Comparison of ENCODE assay signal across 12 cellular contexts in the genomic region with DNA sequence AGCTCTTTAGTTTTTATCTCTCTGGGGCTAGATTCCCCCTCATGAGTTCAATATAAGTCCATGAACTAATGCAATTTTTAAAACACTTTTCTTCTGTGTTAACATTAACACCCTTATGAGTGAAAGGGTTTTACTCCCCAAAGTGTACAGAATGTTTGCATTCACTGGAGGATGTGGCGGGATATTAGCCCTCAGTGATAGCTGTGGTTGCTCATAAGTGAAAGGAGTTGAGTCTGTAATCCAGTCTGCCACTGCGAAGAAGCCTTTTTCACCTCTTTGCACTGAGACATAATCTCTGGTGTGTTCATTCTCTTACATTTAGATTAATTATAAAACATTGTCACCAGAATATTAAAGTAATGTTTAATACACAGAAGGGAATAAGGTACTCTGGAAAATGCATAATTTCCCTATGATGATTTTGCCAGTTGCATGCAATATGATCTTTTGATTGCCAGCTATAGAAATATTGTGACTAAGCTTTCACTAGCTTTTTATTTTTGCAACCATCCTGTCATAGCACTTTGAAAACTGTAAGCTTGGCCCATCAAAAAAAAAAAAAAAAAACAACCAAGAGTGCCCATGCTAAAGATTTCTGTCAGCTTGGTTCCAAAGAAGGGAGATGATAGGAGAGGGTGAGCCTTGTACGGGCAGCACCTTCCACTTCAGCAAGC.
DNase-seq lines count a peak whose midpoint lies in the region; ATAC-seq, FAIRE-seq and TF ChIP-seq lines count a peak whose summit lies in the region.
"Had no signal": no experiment of that assay in that cellular context is flagged by ENCODE, and none has a peak within 500 bp of the region (broad histone marks: within the 10 kb centered on the region; RNA-seq: fewer than 3 reads in every experiment).

No MANE protein-coding gene starts in this region.

- no peak for ATAC-seq in heart left ventricle
- no peak for ATAC-seq in left ventricle myocardium superior
- ATAC-seq in HG02642 (IDR thresholded peaks at IDR 0.05; ENCODE audit: poor library complexity, unreplicated experiment) = peak; percentile 21
- ATAC-seq in stimulated activated memory B cell treated with anti-CD40 and anti-IgM and Interleukin-4, amounts not matched to agents 10 μg/mL and 1 μg/mL and 100 μg/mL, for 72 hours = peak; percentile 13

- intact Hi-C loops in heart left ventricle (cut with DNase I) = loop anchor here in 2 of 10 donors (5.0 to 10.0 kb wide), 2 partner anchors 42 to 55 kb away; no protein-coding TSS in a partner anchor
- intact Hi-C loops in left ventricle myocardium superior (cut with micrococcal nuclease) = no loop called here

- H3K27me3 Mint-ChIP-seq in stimulated activated memory B cell treated with anti-CD40 and anti-IgM and Interleukin-4, amounts not matched to agents 10 μg/mL and 1 μg/mL and 100 μg/mL, for 72 hours = no peaks in the 10 kb centered on the region
- H3K27me3 Mint-ChIP-seq: activated naive CD4-positive, alpha-beta T cell treated with anti-CD3 and anti-CD28 coated beads, Interleukin-2, amount 10 ng/mL, durations not matched to agents 7 days and 5 days had no signal

- H3K27ac ChIP-seq in heart left ventricle (peak overlapping the region in 9 of 12 donors; percentile 70 to 84 (median 76)), HL-60 (replicated peaks) (peak overlapping the region; percentile 70)
- H3K27ac ChIP-seq: breast epithelium had no signal

- peak overlapping the region; percentile 73 for H3K4me3 Mint-ChIP-seq in stimulated activated memory B cell treated with anti-CD40 and anti-IgM and Interleukin-4, amounts not matched to agents 10 μg/mL and 1 μg/mL and 100 μg/mL, for 72 hours
- H3K4me3 Mint-ChIP-seq: activated naive CD4-positive, alpha-beta T cell treated with anti-CD3 and anti-CD28 coated beads, Interleukin-2, amount 10 ng/mL, durations not matched to agents 7 days and 5 days; effector memory CD8-positive, alpha-beta T cell had no signal

- H3K36me3 Mint-ChIP-seq in stimulated activated memory B cell treated with anti-CD40 and anti-IgM and Interleukin-4, amounts not matched to agents 10 μg/mL and 1 μg/mL and 100 μg/mL, for 72 hours = no peaks in the 10 kb centered on the region
- H3K36me3 Mint-ChIP-seq: activated naive CD4-positive, alpha-beta T cell treated with anti-CD3 and anti-CD28 coated beads, Interleukin-2, amount 10 ng/mL, durations not matched to agents 7 days and 5 days had no signal

- H3K9me3 Mint-ChIP-seq in stimulated activated memory B cell treated with anti-CD40 and anti-IgM and Interleukin-4, amounts not matched to agents 10 μg/mL and 1 μg/mL and 100 μg/mL, for 72 hours = no peaks in the 10 kb centered on the region
- H3K9me3 Mint-ChIP-seq: activated naive CD4-positive, alpha-beta T cell treated with anti-CD3 and anti-CD28 coated beads, Interleukin-2, amount 10 ng/mL, durations not matched to agents 7 days and 5 days; effector memory CD8-positive, alpha-beta T cell had no signal

- TF ChIP-seq CTCF in heart left ventricle (IDR thresholded peaks at IDR 0.05) (no peak), HL-60 (IDR thresholded peaks at IDR 0.05; ENCODE audit: insufficient read depth, low read length) (no peak)

- no peaks in the 10 kb centered on the region for H3K9me3 ChIP-seq in heart left ventricle
- H3K9me3 ChIP-seq: breast epithelium had no signal

- peaks cover 0 to 29% (median 7%) of the 10 kb centered on the region in 12 donors for H3K4me1 ChIP-seq in heart left ventricle
- H3K4me1 ChIP-seq: breast epithelium had no signal

- peaks cover 89% of the 10 kb centered on the region for H3K4me1 Mint-ChIP-seq in stimulated activated memory B cell treated with anti-CD40 and anti-IgM and Interleukin-4, amounts not matched to agents 10 μg/mL and 1 μg/mL and 100 μg/mL, for 72 hours
- H3K4me1 Mint-ChIP-seq: activated naive CD4-positive, alpha-beta T cell treated with anti-CD3 and anti-CD28 coated beads, Interleukin-2, amount 10 ng/mL, durations not matched to agents 7 days and 5 days had no signal

- no peak for FAIRE-seq in RCC 7860 (lab: Jason Lieb, UNC)

- no peak overlapping the region for H3K4me3 ChIP-seq in heart left ventricle
- no peak overlapping the region for H3K4me3 ChIP-seq in HL-60 (replicated peaks; ENCODE audit: insufficient read depth, low read length)
- H3K4me3 ChIP-seq: breast epithelium, skin epidermis had no signal

- 82 to 96% (median 89%) methylated on average over 3 of the region's 3 CpGs for WGBS in heart left ventricle, 4 donors

- no peak for TF ChIP-seq POLR2A in heart left ventricle (IDR thresholded peaks at IDR 0.05)

- DNase-seq in heart left ventricle = no peak
- DNase-seq in left ventricle myocardium superior = no peak
- no peak for DNase-seq in HL-60 (ENCODE audit: low read depth in 1 of 2, low spot score in 1 of 2)
- DNase-seq in NCI-H128 (lab: John Stamatoyannopoulos, UW; ENCODE audit: unreplicated experiment) = no peak
- DNase-seq in RCC 7860 (ENCODE audit: low spot score) = no peak
- no peak for DNase-seq in HT-29 (ENCODE audit: low spot score)
- DNase-seq: activated naive CD4-positive, alpha-beta T cell treated with anti-CD3 and anti-CD28 coated beads, Interleukin-2, amount 10 ng/mL, durations not matched to agents 7 days and 5 days; effector memory CD8-positive, alpha-beta T cell had no signal

- H3K27me3 ChIP-seq in heart left ventricle (peaks cover 0 to 2% (median 0%) of the 10 kb centered on the region in 9 donors), HL-60 (ENCODE audit: insufficient read depth, poor library complexity, severe bottlenecking) (no peaks in the 10 kb centered on the region)
- H3K27me3 ChIP-seq: breast epithelium had no signal

- H3K27ac Mint-ChIP-seq in stimulated activated memory B cell treated with anti-CD40 and anti-IgM and Interleukin-4, amounts not matched to agents 10 μg/mL and 1 μg/mL and 100 μg/mL, for 72 hours = peak overlapping the region; percentile 97
- H3K27ac Mint-ChIP-seq: activated naive CD4-positive, alpha-beta T cell treated with anti-CD3 and anti-CD28 coated beads, Interleukin-2, amount 10 ng/mL, durations not matched to agents 7 days and 5 days; effector memory CD8-positive, alpha-beta T cell had no signal

- no peaks in the 10 kb centered on the region for H3K36me3 ChIP-seq in heart left ventricle
- H3K36me3 ChIP-seq: breast epithelium had no signal

Comparison
In these comparisons a context has a peak if more than half of its experiments do, and no peak if none do; other contexts are left out.
1. ATAC-seq: peak in HG02642 (single experiment) and stimulated activated memory B cell treated with anti-CD40 and anti-IgM and Interleukin-4, amounts not matched to agents 10 μg/mL and 1 μg/mL and 100 μg/mL, for 72 hours (single experiment); none in heart left ventricle (0 of 4) and left ventricle myocardium superior (single experiment).